In genomic region chr18:13266208-13267100, GRCh38 we compare ENCODE assay signal across 12 cellular contexts. TPM values are rescaled to one million over a fixed set of nuclear protein-coding genes. Genes with fewer than 3 reads are reported as not detected.
DNase-seq lines count a peak whose midpoint lies in the region; ATAC-seq and TF ChIP-seq lines count a peak whose summit lies in the region.
"Had no signal": no experiment of that assay in that cellular context is flagged by ENCODE, and none has a peak within 500 bp of the region (broad histone marks: within the 10 kb centered on the region; RNA-seq: fewer than 3 reads in every experiment).

No MANE protein-coding gene starts in this region.

- no peaks in the 10 kb centered on the region for H3K36me3 ChIP-seq in hepatocyte (replicated peaks; ENCODE audit: insufficient read depth, low read depth)

- TF ChIP-seq CTCF in hepatocyte (IDR thresholded peaks at IDR 0.05; ENCODE audit: poor library complexity), result no peak

- H3K4me3 ChIP-seq in hepatocyte, result no peak overlapping the region

- H3K9me3 ChIP-seq in hepatocyte (ENCODE audit: low read depth), result no peaks in the 10 kb centered on the region

- no peak overlapping the region for H3K4me2 ChIP-seq in hepatocyte

- intact Hi-C loops in left ventricle myocardium superior (cut with micrococcal nuclease), result no loop called here
- intact Hi-C loops in left colon (cut with DNase I, micrococcal nuclease), result no loop called here

- H3K9me3 Mint-ChIP-seq in activated naive CD4-positive, alpha-beta T cell treated with anti-CD3 and anti-CD28 coated beads, Interleukin-2, amount 10 ng/mL, durations not matched to agents 7 days and 5 days, result no peaks in the 10 kb centered on the region

- H3K9me2 ChIP-seq in hepatocyte (replicated peaks; ENCODE audit: insufficient read depth), result no peaks in the 10 kb centered on the region

- ATAC-seq in left ventricle myocardium superior, result peak; percentile 69
- no peak for ATAC-seq in HG03159 (IDR thresholded peaks at IDR 0.05; ENCODE audit: unreplicated experiment)
- ATAC-seq in left colon, result no peak

- H3K4me1 ChIP-seq in hepatocyte (ENCODE audit: insufficient read depth), result peaks cover 41% of the 10 kb centered on the region

- H3K4me1 Mint-ChIP-seq in activated naive CD4-positive, alpha-beta T cell treated with anti-CD3 and anti-CD28 coated beads, Interleukin-2, amount 10 ng/mL, durations not matched to agents 7 days and 5 days, result peaks cover 64% of the 10 kb centered on the region

- CTCF ChIA-PET in activated naive CD4-positive, alpha-beta T cell treated with anti-CD3 and anti-CD28 coated beads, Interleukin-2, amount 10 ng/mL, durations not matched to agents 7 days and 5 days (lab: Charles Lee), result interaction anchor here (0.9 to 2.0 kb wide), 3 partner anchors 18 to 50 kb away, joined by 3 to 7 read pairs (median 3); no protein-coding TSS in a partner anchor

- H4K20me1 ChIP-seq in hepatocyte (ENCODE audit: insufficient read depth, poor library complexity, severe bottlenecking), result no peaks in the 10 kb centered on the region

- no peaks in the 10 kb centered on the region for H3K27me3 ChIP-seq in hepatocyte
- H3K27me3 ChIP-seq: dorsolateral prefrontal cortex had no signal

- peak; percentile 72 for DNase-seq in ELF-1 (ENCODE audit: low read depth, low spot score)
- DNase-seq in activated naive CD4-positive, alpha-beta T cell treated with anti-CD3 and anti-CD28 coated beads, Interleukin-2, amount 10 ng/mL, durations not matched to agents 7 days and 5 days, result peak; percentile 45
- DNase-seq in left ventricle myocardium superior, result peak; percentile 79
- peak; percentile 74 for DNase-seq in stimulated activated CD4-positive, alpha-beta T cell treated with anti-CD3 and anti-CD28 coated beads, Interleukin-1b, Interleukin-23, amount 100 ng/mL, for 48 hours
- DNase-seq in hepatocyte (ENCODE audit: low spot score), result no peak
- DNase-seq in COLO668 (lab: John Stamatoyannopoulos, UW; ENCODE audit: unreplicated experiment), result no peak
- no peak for DNase-seq in left colon
- DNase-seq: Calu3; NK-92 treated with Interleukin-12 subunit alpha and Interleukin-12 subunit beta, amount 100 ng/mL, for 24 hours had no signal

- H3K27ac ChIP-seq in hepatocyte, result no peak overlapping the region

- peaks cover 8% of the 10 kb centered on the region for H3K27me3 Mint-ChIP-seq in activated naive CD4-positive, alpha-beta T cell treated with anti-CD3 and anti-CD28 coated beads, Interleukin-2, amount 10 ng/mL, durations not matched to agents 7 days and 5 days

- H3K4me3 Mint-ChIP-seq in activated naive CD4-positive, alpha-beta T cell treated with anti-CD3 and anti-CD28 coated beads, Interleukin-2, amount 10 ng/mL, durations not matched to agents 7 days and 5 days, result peak overlapping the region; percentile 7
- H3K4me3 Mint-ChIP-seq: IgD-negative memory B cell had no signal

- H3K79me2 ChIP-seq in hepatocyte, result peaks cover 17% of the 10 kb centered on the region

- peak overlapping the region; percentile 82 for H3K27ac Mint-ChIP-seq in activated naive CD4-positive, alpha-beta T cell treated with anti-CD3 and anti-CD28 coated beads, Interleukin-2, amount 10 ng/mL, durations not matched to agents 7 days and 5 days

- peaks cover 2% of the 10 kb centered on the region for H3K36me3 Mint-ChIP-seq in activated naive CD4-positive, alpha-beta T cell treated with anti-CD3 and anti-CD28 coated beads, Interleukin-2, amount 10 ng/mL, durations not matched to agents 7 days and 5 days
- H3K36me3 Mint-ChIP-seq: IgD-negative memory B cell had no signal

- no peak overlapping the region for H2AFZ ChIP-seq in hepatocyte

- WGBS in hepatocyte (ENCODE audit: low lambda C conversion rate, missing lambda C conversion rate), result 84% methylated on average over 23 of the region's 23 CpGs

RNA-seq across cellular contexts. Expression of gene LDLRAD4, which starts 47.9 kb away (rescaled TPM):
- total RNA-seq in left ventricle myocardium superior, result 26.0 TPM
- 13.3 and 15.1 TPM in 2 replicates for total RNA-seq in hepatocyte
- polyA plus RNA-seq in hepatocyte, result 17.5 and 29.0 TPM in 2 replicates
- 10 to 100 TPM; 33.6 to 49.0 TPM for total RNA-seq in left colon

Comparison
In these comparisons a context has a peak if more than half of its experiments do, and no peak if none do; other contexts are left out.
1. DNase-seq: peak in ELF-1 (single experiment), activated naive CD4-positive, alpha-beta T cell treated with anti-CD3 and anti-CD28 coated beads, Interleukin-2, amount 10 ng/mL, durations not matched to agents 7 days and 5 days (single experiment), left ventricle myocardium superior (single experiment) and stimulated activated CD4-positive, alpha-beta T cell treated with anti-CD3 and anti-CD28 coated beads, Interleukin-1b, Interleukin-23, amount 100 ng/mL, for 48 hours (single experiment); none in hepatocyte (single experiment), COLO668 (single experiment) and left colon (0 of 2).